11 cellular contexts compared by ENCODE assay signal in genomic region chr12:120783197-120783596, GRCh38. TPM values are rescaled to one million over a fixed set of nuclear protein-coding genes. Genes with fewer than 3 reads are reported as not detected.
DNase-seq lines count a peak whose midpoint lies in the region; ATAC-seq and TF ChIP-seq lines count a peak whose summit lies in the region.
"Had no signal": no experiment of that assay in that cellular context is flagged by ENCODE, and none has a peak within 500 bp of the region (broad histone marks: within the 10 kb centered on the region; RNA-seq: fewer than 3 reads in every experiment).

No MANE protein-coding gene starts in this region.

- DNase-seq in AG04449 (ENCODE audit: low read depth, low spot score) (peak; percentile 10), GM23248 (peak; percentile 69), immature natural killer cell (no peak), hippocampal formation (lab: John Stamatoyannopoulos, UW) (no peak), NCI-H526 treated with DMSO at 0.1 percent for 48 hours (lab: John Stamatoyannopoulos, UW) (no peak), brain microvascular endothelial cell (no peak)
- no peak for DNase-seq in activated CD8-positive, alpha-beta T cell treated with anti-CD3 and anti-CD28 coated beads, Interleukin-2, amount 10 ng/mL, durations not matched to agents 7 days and 5 days
- no peak for DNase-seq in effector memory CD4-positive, alpha-beta T cell
- DNase-seq: mesendoderm had no signal

- peaks cover 18% of the 10 kb centered on the region for H3K4me1 Mint-ChIP-seq in activated CD8-positive, alpha-beta T cell treated with anti-CD3 and anti-CD28 coated beads, Interleukin-2, amount 10 ng/mL, durations not matched to agents 7 days and 5 days (ENCODE audit: low read depth)
- H3K4me1 Mint-ChIP-seq in immature natural killer cell: peaks cover 17 to 19% of the 10 kb centered on the region in 2 donors
- H3K4me1 Mint-ChIP-seq: brain had no signal

- no peak overlapping the region for H3K4me3 Mint-ChIP-seq in activated CD8-positive, alpha-beta T cell treated with anti-CD3 and anti-CD28 coated beads, Interleukin-2, amount 10 ng/mL, durations not matched to agents 7 days and 5 days
- peak overlapping the region in 1 of 5 donors; percentile 6 for H3K4me3 Mint-ChIP-seq in immature natural killer cell
- H3K4me3 Mint-ChIP-seq: brain had no signal

- no peaks in the 10 kb centered on the region for H3K27me3 ChIP-seq in GM23248 (replicated peaks; ENCODE audit: insufficient read depth)
- no peaks in the 10 kb centered on the region for H3K27me3 ChIP-seq in effector memory CD4-positive, alpha-beta T cell (replicated peaks; ENCODE audit: control insufficient read depth, insufficient read depth, low read length, poor library complexity, severe bottlenecking)
- H3K27me3 ChIP-seq in brain microvascular endothelial cell (replicated peaks): no peaks in the 10 kb centered on the region
- H3K27me3 ChIP-seq: SJSA1 had no signal

- H3K9me3 ChIP-seq in GM23248 (ENCODE audit: low read depth): no peaks in the 10 kb centered on the region
- no peaks in the 10 kb centered on the region for H3K9me3 ChIP-seq in effector memory CD4-positive, alpha-beta T cell (ENCODE audit: control insufficient read depth, low read length)
- H3K9me3 ChIP-seq: SJSA1 had no signal

- peak overlapping the region; percentile 71 for H3K27ac Mint-ChIP-seq in activated CD8-positive, alpha-beta T cell treated with anti-CD3 and anti-CD28 coated beads, Interleukin-2, amount 10 ng/mL, durations not matched to agents 7 days and 5 days
- H3K27ac Mint-ChIP-seq in immature natural killer cell: peak overlapping the region; percentile 2 to 79 (median 20)
- H3K27ac Mint-ChIP-seq: brain had no signal

- TF ChIP-seq CTCF in AG04449 (IDR thresholded peaks at IDR 0.05; ENCODE audit: insufficient read depth, low read length, missing control alignments) (no peak), brain microvascular endothelial cell (IDR thresholded peaks at IDR 0.05; ENCODE audit: low read depth, low read length, missing control alignments) (no peak)

- 56% methylated on average over 6 of the region's 6 CpGs for WGBS in GM23248 (ENCODE audit: low coverage in 1 of 2, low lambda C conversion rate in 2 of 2, missing lambda C conversion rate in 2 of 2), 2 experiments

- POLR2A ChIA-PET in AG04449 (lab: Yijun Ruan, JAX): no interaction called here
- POLR2A ChIA-PET in activated CD8-positive, alpha-beta T cell treated with anti-CD3 and anti-CD28 coated beads, Interleukin-2, amount 10 ng/mL, durations not matched to agents 7 days and 5 days (lab: Charles Lee): no interaction called here

- no peak for ATAC-seq in activated CD8-positive, alpha-beta T cell treated with anti-CD3 and anti-CD28 coated beads, Interleukin-2, amount 10 ng/mL, durations not matched to agents 7 days and 5 days

- no peak overlapping the region for H3K9ac ChIP-seq in GM23248

- no peaks in the 10 kb centered on the region; the same call in 1 of the 2 replicates for H3K9me2 ChIP-seq in GM23248 (ENCODE audit: insufficient read depth)

- CTCF ChIA-PET in AG04449 (lab: Yijun Ruan, JAX): interaction anchor here (0.6 kb wide), 1 partner anchor 33 kb away, joined by 3 read pairs; no protein-coding TSS in a partner anchor
- CTCF ChIA-PET in activated CD8-positive, alpha-beta T cell treated with anti-CD3 and anti-CD28 coated beads, Interleukin-2, amount 10 ng/mL, durations not matched to agents 7 days and 5 days (lab: Charles Lee): interaction anchor here (1.2 kb wide), 1 partner anchor 189 kb away, joined by 3 read pairs; no protein-coding TSS in a partner anchor

- no peaks in the 10 kb centered on the region for H3K9me3 Mint-ChIP-seq in activated CD8-positive, alpha-beta T cell treated with anti-CD3 and anti-CD28 coated beads, Interleukin-2, amount 10 ng/mL, durations not matched to agents 7 days and 5 days (ENCODE audit: insufficient read depth)
- no peaks in the 10 kb centered on the region for H3K9me3 Mint-ChIP-seq in immature natural killer cell
- H3K9me3 Mint-ChIP-seq: brain had no signal

- peaks cover 25% of the 10 kb centered on the region for H3F3A ChIP-seq in GM23248 (ENCODE audit: insufficient read depth)

- in situ Hi-C loops in GM23248 (cut with MboI): no loop called here
- in situ Hi-C loops in brain microvascular endothelial cell (cut with HindIII; ENCODE audit: low pct_ligation_motif_present, low sequenced_read_pairs): no loop called here

- peaks cover 13% of the 10 kb centered on the region for H3K4me1 ChIP-seq in GM23248 (ENCODE audit: insufficient read depth)
- no peaks in the 10 kb centered on the region for H3K4me1 ChIP-seq in effector memory CD4-positive, alpha-beta T cell (ENCODE audit: control insufficient read depth, insufficient read depth, low read length, poor library complexity, severe bottlenecking)

- peak overlapping the region; percentile 33 for H3K4me2 ChIP-seq in GM23248 (ENCODE audit: unreplicated experiment)

- H3K27ac ChIP-seq in GM23248 (no peak overlapping the region), brain microvascular endothelial cell (no peak overlapping the region)
- no peak overlapping the region for H3K27ac ChIP-seq in effector memory CD4-positive, alpha-beta T cell (ENCODE audit: insufficient read depth, low read length, poor library complexity, severe bottlenecking)
- H3K27ac ChIP-seq: SJSA1 had no signal

- no peak overlapping the region for H2AFZ ChIP-seq in GM23248

- no peaks in the 10 kb centered on the region for H3K27me3 Mint-ChIP-seq in activated CD8-positive, alpha-beta T cell treated with anti-CD3 and anti-CD28 coated beads, Interleukin-2, amount 10 ng/mL, durations not matched to agents 7 days and 5 days (ENCODE audit: low read depth)
- peaks cover 0 to 2% (median 0%) of the 10 kb centered on the region in 3 donors for H3K27me3 Mint-ChIP-seq in immature natural killer cell (ENCODE audit: low read depth in 3 of 3)
- H3K27me3 Mint-ChIP-seq: brain had no signal

- H3K79me2 ChIP-seq in GM23248 (ENCODE audit: insufficient read depth): no peaks in the 10 kb centered on the region

- peaks cover 29% of the 10 kb centered on the region for H3K36me3 Mint-ChIP-seq in activated CD8-positive, alpha-beta T cell treated with anti-CD3 and anti-CD28 coated beads, Interleukin-2, amount 10 ng/mL, durations not matched to agents 7 days and 5 days (ENCODE audit: low read depth)
- peaks cover 3 to 10% (median 8%) of the 10 kb centered on the region in 3 donors for H3K36me3 Mint-ChIP-seq in immature natural killer cell

- no peaks in the 10 kb centered on the region for H4K20me1 ChIP-seq in GM23248 (ENCODE audit: insufficient read depth)

- H3K36me3 ChIP-seq in GM23248 (ENCODE audit: low read depth): peaks cover 10% of the 10 kb centered on the region; the same call in 1 of the 2 replicates
- peaks cover 17% of the 10 kb centered on the region for H3K36me3 ChIP-seq in effector memory CD4-positive, alpha-beta T cell (ENCODE audit: control insufficient read depth, insufficient read depth, low read length)
- no peaks in the 10 kb centered on the region for H3K36me3 ChIP-seq in brain microvascular endothelial cell (replicated peaks)

- H3K4me3 ChIP-seq in AG04449 (ENCODE audit: low read depth, low read length) (no peak overlapping the region), GM23248 (no peak overlapping the region), brain microvascular endothelial cell (ENCODE audit: low read depth, low read length) (no peak overlapping the region)
- H3K4me3 ChIP-seq in effector memory CD4-positive, alpha-beta T cell (ENCODE audit: insufficient read depth, low read depth, low read length, poor library complexity, severe bottlenecking): no peak overlapping the region
- H3K4me3 ChIP-seq: SJSA1 had no signal

RNA-seq across cellular contexts. Expression of gene ACADS, which starts 57.6 kb away (rescaled TPM):
- 14.5 and 20.6 TPM in 2 replicates for total RNA-seq in GM23248 (2014; rRNA removed; shearing (Covaris generic))
- polyA plus RNA-seq in GM23248 (2016; fragmentation: Nextera tagmentation; extraction: Ambion mirVana) (10.1 and 10.5 TPM in 2 replicates), immature natural killer cell (10 to 100 TPM; 27.1 to 48.3 (median 40.8) TPM)
- 10 to 100 TPM; 18.6 to 19.1 TPM for total RNA-seq in activated CD8-positive, alpha-beta T cell treated with anti-CD3 and anti-CD28 coated beads, Interleukin-2, amount 10 ng/mL, durations not matched to agents 7 days and 5 days

Comparison
In these comparisons a context has a peak if more than half of its experiments do, and no peak if none do; other contexts are left out.
1. DNase-seq: peak in AG04449 (single experiment) and GM23248 (single experiment); none in activated CD8-positive, alpha-beta T cell treated with anti-CD3 and anti-CD28 coated beads, Interleukin-2, amount 10 ng/mL, durations not matched to agents 7 days and 5 days (single experiment), immature natural killer cell (0 of 3), hippocampal formation (0 of 2), NCI-H526 treated with DMSO at 0.1 percent for 48 hours (single experiment), effector memory CD4-positive, alpha-beta T cell (0 of 3) and brain microvascular endothelial cell (single experiment).